ENCODE assay signal across 9 cellular contexts in genomic region chr13:31209172-31209818, GRCh38. TPM values are rescaled to one million over a fixed set of nuclear protein-coding genes. Genes with fewer than 3 reads are reported as not detected.
DNase-seq lines count a peak whose midpoint lies in the region; ATAC-seq, FAIRE-seq and TF ChIP-seq lines count a peak whose summit lies in the region.
"Had no signal": no experiment of that assay in that cellular context is flagged by ENCODE, and none has a peak within 500 bp of the region (broad histone marks: within the 10 kb centered on the region; RNA-seq: fewer than 3 reads in every experiment).

No MANE protein-coding gene starts in this region.

- no peak overlapping the region for H2BK5ac ChIP-seq in H1 (ENCODE audit: low read depth, low read length)

- ATAC-seq in natural killer cell (peak; percentile 50 to 73 (median 63)), GM21528 (IDR thresholded peaks at IDR 0.05; ENCODE audit: low FRiP score, unreplicated experiment) (no peak)

- TF ChIP-seq CTCF in H1 (IDR thresholded peaks at IDR 0.05; ENCODE audit: control extremely low read depth in 1 of 3, insufficient read depth in 1 of 3, low read depth in 1 of 3, low read length in 3 of 3) (no peak), natural killer cell (IDR thresholded peaks at IDR 0.05) (no peak), colonic mucosa (IDR thresholded peaks at IDR 0.05) (no peak)

- no peak overlapping the region for H2AK5ac ChIP-seq in H1 (ENCODE audit: low read depth, low read length)

- H3K36me3 ChIP-seq in H1 (ENCODE audit: control insufficient read depth in 2 of 4, insufficient read depth in 4 of 4, low read length in 3 of 4) (no peaks in the 10 kb centered on the region), colonic mucosa (no peaks in the 10 kb centered on the region)

- no peak overlapping the region; the same call in 1 of the 2 replicates for H2BK12ac ChIP-seq in H1 (ENCODE audit: low read depth, low read length)

- H4K20me1 ChIP-seq in H1 (replicated peaks in 1 of 2; ENCODE audit: control insufficient read depth in 1 of 2, insufficient read depth in 2 of 2, low read length in 2 of 2): no peaks in the 10 kb centered on the region

- 0 out of 2 replicates have a peak overlapping the region, but pooled peaks have one; percentile 32 for H2BK20ac ChIP-seq in H1 (ENCODE audit: low read length)

- H2AFZ ChIP-seq in H1 (ENCODE audit: low read length): peak overlapping the region; percentile 74; the same call in 1 of the 2 replicates

- H3K4me1 ChIP-seq in H1 (replicated peaks in 1 of 4; ENCODE audit: control insufficient read depth in 3 of 4, insufficient read depth in 4 of 4, low read length in 3 of 4): peaks cover 0 to 12% (median 6%) of the 10 kb centered on the region in 4 experiments; a peak in 5 of 7 replicates
- no peaks in the 10 kb centered on the region for H3K4me1 ChIP-seq in colonic mucosa

- no peak overlapping the region for H4K5ac ChIP-seq in H1 (ENCODE audit: insufficient read length, low read depth, low read length)

- H3K79me2 ChIP-seq in H1 (ENCODE audit: control insufficient read depth in 1 of 2, insufficient read depth in 2 of 2, low read length in 2 of 2): no peaks in the 10 kb centered on the region

- WGBS in H1 (ENCODE audit: extremely low coverage in 1 of 2, insufficient coverage in 1 of 2, insufficient read length in 1 of 2, insufficient replicate concordance in 2 of 2, low coverage in 1 of 2, low lambda C conversion rate in 2 of 2, missing lambda C conversion rate in 1 of 2), 2 experiments: 62% methylated on average over 8 of the region's 8 CpGs; no CpG with 5 or more reads in 1 of the 2 experiments

- H3K4me3 ChIP-seq in H1 (ENCODE audit: extremely low read depth in 1 of 4, insufficient read depth in 2 of 4, low read depth in 3 of 4, low read length in 4 of 4) (no peak overlapping the region), colonic mucosa (no peak overlapping the region)

- H3K27me3 Mint-ChIP-seq in natural killer cell (ENCODE audit: low read depth in 2 of 2): no peaks in the 10 kb centered on the region

- no peak overlapping the region; the same call in 1 of the 2 replicates for H3K18ac ChIP-seq in H1 (ENCODE audit: extremely low read depth, low read length)

- H3K27ac ChIP-seq in H1 (ENCODE audit: low read depth, low read length): no peak overlapping the region
- no peak overlapping the region for H3K27ac ChIP-seq in colonic mucosa

- CTCF ChIA-PET in H1 (lab: Charles Lee; ENCODE audit: partially characterized antibody): interaction anchor here (0.7 to 2.5 kb wide), 6 partner anchors 8 to 212 kb away, joined by 3 to 8 read pairs (median 4); no protein-coding TSS in a partner anchor

- peak overlapping the region; percentile 61 to 73 for H3K27ac Mint-ChIP-seq in natural killer cell
- H3K27ac Mint-ChIP-seq: activated T-cell treated with anti-CD3 and anti-CD28 coated beads, Interleukin-2, amount 50 U/mL, for 72 hours had no signal

- H4K8ac ChIP-seq in H1 (ENCODE audit: extremely low read depth, insufficient read depth, low read length): no peak overlapping the region

- H3K9ac ChIP-seq in H1 (replicated peaks in 1 of 4; ENCODE audit: extremely low read depth in 1 of 4, low read depth in 3 of 4, low read length in 3 of 4) (no peak overlapping the region; a peak in 1 of 7 replicates), colonic mucosa (ENCODE audit: low read depth in 2 of 2, low read length in 2 of 2) (no peak overlapping the region)

- no peak overlapping the region for H2BK120ac ChIP-seq in H1 (replicated peaks; ENCODE audit: low read depth, low read length)

- no peaks in the 10 kb centered on the region; the same call in 1 of the 2 replicates for H3K23me2 ChIP-seq in H1 (ENCODE audit: low read depth, low read length)

- TF ChIP-seq EP300 in H1 (IDR thresholded peaks at IDR 0.05; ENCODE audit: borderline replicate concordance in 1 of 2, low read depth in 2 of 2, low read length in 2 of 2): no peak

- TF ChIP-seq POLR2A in H1 (IDR thresholded peaks at IDR 0.05; ENCODE audit: control extremely low read depth in 1 of 2, low read depth in 2 of 2, low read length in 2 of 2): no peak

- H3K4me1 Mint-ChIP-seq in natural killer cell: peaks cover 23 to 38% of the 10 kb centered on the region in 2 donors

- no peak for TF ChIP-seq RAD21 in H1 (IDR thresholded peaks at IDR 0.05 in 1 of 2, conservative IDR thresholded peaks at IDR 0.05 in 1 of 2; ENCODE audit: low read depth in 2 of 2, low read length in 2 of 2)

- POLR2A ChIA-PET in H1 (lab: Charles Lee; ENCODE audit: partially characterized antibody): interaction anchor here (1.0 kb wide), 1 partner anchor 8 kb away, joined by 3 read pairs; no protein-coding TSS in a partner anchor

- H3K79me1 ChIP-seq in H1 (ENCODE audit: low read depth, low read length): no peaks in the 10 kb centered on the region

- H4K91ac ChIP-seq in H1 (replicated peaks; ENCODE audit: insufficient read length, low read length): no peak overlapping the region

- no peak overlapping the region for H3K4ac ChIP-seq in H1 (replicated peaks; ENCODE audit: insufficient read length, low read depth, low read length)

- H3K4me3 Mint-ChIP-seq in natural killer cell: peak overlapping the region; percentile 53
- H3K4me3 Mint-ChIP-seq: activated T-cell treated with anti-CD3 and anti-CD28 coated beads, Interleukin-2, amount 50 U/mL, for 72 hours had no signal

- no peaks in the 10 kb centered on the region for H3K9me3 ChIP-seq in H1 (ENCODE audit: insufficient read depth in 2 of 2, low read depth in 1 of 2, low read length in 1 of 2)
- no peaks in the 10 kb centered on the region for H3K9me3 ChIP-seq in colonic mucosa

- FAIRE-seq in H1 (lab: Jason Lieb, UNC): no peak
- FAIRE-seq in HTR-8/SVneo (lab: Jason Lieb, UNC): no peak

- DNase-seq in DMS79 treated with DMSO at 0.1 percent for 48 hours (lab: John Stamatoyannopoulos, UW): peak; percentile 91
- DNase-seq in NCI-H446 (lab: John Stamatoyannopoulos, UW): peak; percentile 84 to 96
- DNase-seq in H1 (ENCODE audit: low read depth in 1 of 2, low spot score in 2 of 2): no peak
- no peak for DNase-seq in natural killer cell
- DNase-seq in activated CD8-positive, alpha-beta memory T cell treated with anti-CD3 and anti-CD28 coated beads, Interleukin-2, amount 50 U/mL, for 4 hours: no peak
- DNase-seq in HTR-8/SVneo (ENCODE audit: insufficient read length, low spot score): no peak
- DNase-seq in colonic mucosa: no peak
- DNase-seq: activated T-cell treated with anti-CD3 and anti-CD28 coated beads, Interleukin-2, amount 50 U/mL, for 72 hours had no signal

- no peak overlapping the region for H3K56ac ChIP-seq in H1 (replicated peaks; ENCODE audit: insufficient read length, low read depth, low read length)

- H3K23ac ChIP-seq in H1 (ENCODE audit: insufficient read length): no peak overlapping the region

- intact Hi-C loops in natural killer cell (cut with micrococcal nuclease): no loop called here
- intact Hi-C loops in colonic mucosa (cut with DNase I): no loop called here

- H3K9me3 Mint-ChIP-seq in natural killer cell: no peaks in the 10 kb centered on the region
- H3K9me3 Mint-ChIP-seq: activated T-cell treated with anti-CD3 and anti-CD28 coated beads, Interleukin-2, amount 50 U/mL, for 72 hours had no signal

- no peak overlapping the region; a peak in 1 of 4 replicates for H3K4me2 ChIP-seq in H1 (ENCODE audit: insufficient read depth in 1 of 2, low read depth in 2 of 2, low read length in 2 of 2)

- no peaks in the 10 kb centered on the region for H3K27me3 ChIP-seq in H1 (replicated peaks in 1 of 4; ENCODE audit: control insufficient read depth in 3 of 4, extremely low read depth in 1 of 4, insufficient read depth in 3 of 4, low read length in 3 of 4)
- H3K27me3 ChIP-seq in colonic mucosa: no peaks in the 10 kb centered on the region

- H3K36me3 Mint-ChIP-seq in natural killer cell: no peaks in the 10 kb centered on the region

- no peak overlapping the region for H3K14ac ChIP-seq in H1 (ENCODE audit: insufficient read length)

- H2BK15ac ChIP-seq in H1 (ENCODE audit: low read length): no peak overlapping the region

TF ChIP-seq in H1, 55 proteins besides CTCF, POLR2A, EP300 and RAD21 (continues in another document):
- TF ChIP-seq CEBPB (IDR thresholded peaks at IDR 0.05; ENCODE audit: low read depth, low read length) (no peak), HDAC6 (IDR thresholded peaks at IDR 0.05; ENCODE audit: low read depth, low read length) (no peak), RNF2 (IDR thresholded peaks at IDR 0.05; ENCODE audit: borderline replicate concordance, low read depth, low read length, missing control alignments, poor library complexity, severe bottlenecking) (no peak), TCF12 (IDR thresholded peaks at IDR 0.05; ENCODE audit: low read depth, low read length) (no peak), POLR2AphosphoS5 (IDR thresholded peaks at IDR 0.05; ENCODE audit: low read depth, low read length) (no peak), SIRT6 (IDR thresholded peaks at IDR 0.05; ENCODE audit: low read length) (no peak), GTF2F1 (IDR thresholded peaks at IDR 0.05; ENCODE audit: borderline replicate concordance, low read depth, low read length) (no peak), EZH2 (IDR thresholded peaks at IDR 0.05; ENCODE audit: low read depth, low read length, severe bottlenecking) (no peak), GABPA (IDR thresholded peaks at IDR 0.05; ENCODE audit: borderline replicate concordance, insufficient read depth, low read length) (no peak)

RNA-seq across cellular contexts. Expression of gene B3GLCT, which starts 9.5 kb away (rescaled TPM):
- total RNA-seq in H1 (2021; fragmentation: NEBNext Ultra II Directional; extraction: Animal tissue kit (Norgen Biotek cat#: 25700)): 3.5 and 4.1 TPM in 2 replicates
- 0.83 and 1.5 TPM in 2 replicates for polyA plus RNA-seq in H1 (2011; rRNA removed)
- polyA plus RNA-seq in H1 (2011; cell fraction: cytosol; rRNA removed): 1.4 TPM
- polyA plus RNA-seq in H1 (2011; cell fraction: nucleus; rRNA removed): 1.1 TPM
- 2.0 to 2.9 TPM (median 2.4 TPM) in 4 replicates for polyA plus RNA-seq in H1 (2012, experiment 1 of 2)
- 0.93 TPM for polyA plus RNA-seq in H1 (2012, experiment 2 of 2)
- 3.9 TPM for polyA plus RNA-seq in H1 (2013, experiment 1 of 2)
- polyA plus RNA-seq in H1 (2013, experiment 2 of 2): 4.6 TPM
- polyA minus RNA-seq in H1 (2011; rRNA and poly(A)+ RNA removed): 2.0 and 3.1 TPM in 2 replicates
- 0.81 TPM for polyA minus RNA-seq in H1 (2011; cell fraction: cytosol; rRNA and poly(A)+ RNA removed)
- 3.0 TPM for polyA minus RNA-seq in H1 (2011; cell fraction: nucleus; rRNA and poly(A)+ RNA removed)
- total RNA-seq in natural killer cell: 1 to 10 TPM; 6.0 to 8.1 (median 6.2) TPM
- 1 to 10 TPM; 2.8 to 3.1 TPM for total RNA-seq in colonic mucosa

RNA-seq across cellular contexts. Expression of gene HSPH1, which starts 47.6 kb away (rescaled TPM):
- 131 and 145 TPM in 2 replicates for total RNA-seq in H1 (2021; fragmentation: NEBNext Ultra II Directional; extraction: Animal tissue kit (Norgen Biotek cat#: 25700))
- 11.0 and 14.2 TPM in 2 replicates for polyA plus RNA-seq in H1 (2011; rRNA removed)
- polyA plus RNA-seq in H1 (2011; cell fraction: cytosol; rRNA removed): 28.5 TPM
- polyA plus RNA-seq in H1 (2011; cell fraction: nucleus; rRNA removed): 17.8 TPM
- 47.8 to 85.9 TPM (median 55.3 TPM) in 4 replicates for polyA plus RNA-seq in H1 (2012, experiment 1 of 2)
- 5.8 TPM for polyA plus RNA-seq in H1 (2012, experiment 2 of 2)
- polyA plus RNA-seq in H1 (2013, experiment 1 of 2): 79.6 TPM
- polyA plus RNA-seq in H1 (2013, experiment 2 of 2): 76.8 TPM
- 19.3 and 27.9 TPM in 2 replicates for polyA minus RNA-seq in H1 (2011; rRNA and poly(A)+ RNA removed)
- polyA minus RNA-seq in H1 (2011; cell fraction: cytosol; rRNA and poly(A)+ RNA removed): 31.0 TPM
- polyA minus RNA-seq in H1 (2011; cell fraction: nucleus; rRNA and poly(A)+ RNA removed): 31.9 TPM
- 10 to 100 TPM; 51.2 to 81.6 (median 75.4) TPM for total RNA-seq in natural killer cell
- 100 to 1,000 TPM in 1 of 2 donors, 10 to 100 TPM in 1; 57.3 to 162 TPM for total RNA-seq in colonic mucosa

Comparison
In these comparisons a context has a peak if more than half of its experiments do, and no peak if none do; other contexts are left out.
1. DNase-seq: peak in DMS79 treated with DMSO at 0.1 percent for 48 hours (single experiment) and NCI-H446 (2 of 2); none in H1 (0 of 2), natural killer cell (single experiment), activated CD8-positive, alpha-beta memory T cell treated with anti-CD3 and anti-CD28 coated beads, Interleukin-2, amount 50 U/mL, for 4 hours (single experiment), HTR-8/SVneo (single experiment) and colonic mucosa (single experiment).